Comparison of ENCODE assay signal across 9 cellular contexts in the genomic region with DNA sequence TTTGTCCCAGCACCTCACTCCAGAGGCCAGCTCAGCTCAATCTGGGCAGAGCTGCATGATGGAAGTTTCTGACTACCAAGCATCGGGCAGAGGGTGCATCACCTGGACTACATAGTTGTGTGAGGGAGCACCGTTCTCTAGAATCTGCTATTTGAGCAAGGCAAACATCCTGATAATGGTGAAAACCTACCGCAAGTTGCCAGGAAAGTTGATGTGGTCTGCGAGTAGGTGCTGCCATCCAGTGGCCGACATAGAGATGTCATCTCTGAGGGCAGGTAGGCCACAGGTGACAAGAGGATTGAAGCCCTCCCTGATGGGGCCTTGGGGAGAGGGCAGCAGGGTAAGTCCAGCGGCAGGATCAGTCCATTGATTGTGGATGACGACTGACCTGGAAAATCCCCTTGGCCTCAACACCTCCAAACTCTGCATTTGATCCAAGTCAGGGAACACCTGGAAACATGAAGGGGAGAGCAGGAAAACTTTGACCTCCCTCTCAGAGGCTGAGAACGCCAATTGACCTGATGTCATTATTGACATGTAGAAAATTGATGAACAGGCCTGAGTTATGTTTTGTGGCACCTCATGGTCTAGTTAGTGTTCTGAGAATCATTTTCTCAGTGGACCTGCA. TPM values are rescaled to one million over a fixed set of nuclear protein-coding genes. Genes with fewer than 3 reads are reported as not detected.
A peak's percentile ranks its signal among the peaks of the same experiment; 100 is the strongest.
DNase-seq lines count a peak whose midpoint lies in the region; ATAC-seq and TF ChIP-seq lines count a peak whose summit lies in the region.
"Had no signal": no experiment of that assay in that cellular context is flagged by ENCODE, and none has a peak within 500 bp of the region (broad histone marks: within the 10 kb centered on the region; RNA-seq: fewer than 3 reads in every experiment).

No MANE protein-coding gene starts in this region.

- no peaks in the 10 kb centered on the region for H3K4me1 Mint-ChIP-seq in Calu3 (ENCODE audit: low read depth, unreplicated experiment)

- no peaks in the 10 kb centered on the region for H3K36me3 Mint-ChIP-seq in Calu3 (ENCODE audit: insufficient read depth, unreplicated experiment)

- no TSS peak for BruUV-seq in Calu3 (replicated peaks; lab: Mats Ljungman, UMichigan)

- peak; percentile 82 for ATAC-seq in GM19035 (IDR thresholded peaks at IDR 0.05; ENCODE audit: unreplicated experiment)
- peak; percentile 72 for ATAC-seq in HG03342 (IDR thresholded peaks at IDR 0.05; ENCODE audit: unreplicated experiment)
- peak; percentile 61 for ATAC-seq in esophagus mucosa
- ATAC-seq in HG02588 (IDR thresholded peaks at IDR 0.05; ENCODE audit: unreplicated experiment), result no peak

- POLR2A ChIA-PET in RWPE1 (lab: Yijun Ruan, JAX; ENCODE audit: low non-redundant PET), result no interaction called here

- intact Hi-C loops in Calu3 (cut with micrococcal nuclease; ENCODE audit: unreplicated experiment), result loop anchor here (1.0 kb wide), 1 partner anchor 148 kb away; no protein-coding TSS in a partner anchor

- CTCF ChIA-PET in Calu3 (lab: Charles Lee), result no interaction called here
- CTCF ChIA-PET in RWPE1 (lab: Yijun Ruan, JAX), result interaction anchor here (0.6 to 0.9 kb wide), 3 partner anchors 147 to 1875 kb away, joined by 3 read pairs; no protein-coding TSS in a partner anchor

- H3K27ac Mint-ChIP-seq in Calu3 (ENCODE audit: unreplicated experiment), result no peak overlapping the region

- TF ChIP-seq CTCF in Calu3 (IDR thresholded peaks at IDR 0.05; ENCODE audit: unreplicated experiment), result peak; percentile 41
- peak; percentile 54 for TF ChIP-seq CTCF in RWPE1 (conservative IDR thresholded peaks at IDR 0.05; ENCODE audit: low read depth)

- peak; percentile 64 for DNase-seq in Calu3
- peak; percentile 64 for DNase-seq in RWPE1 (ENCODE audit: low spot score)
- DNase-seq in stimulated activated naive CD4-positive, alpha-beta T cell treated with Interleukin-2 at 50 U/mL for 16 hours (lab: John Stamatoyannopoulos, UW), result peak; percentile 11
- DNase-seq in substantia nigra (lab: John Stamatoyannopoulos, UW), result no peak
- DNase-seq: IMR-90 had no signal

- H3K9me3 Mint-ChIP-seq in Calu3 (ENCODE audit: low read depth, unreplicated experiment), result no peaks in the 10 kb centered on the region

- H3K27me3 Mint-ChIP-seq in Calu3 (ENCODE audit: unreplicated experiment), result peaks cover 11% of the 10 kb centered on the region

- H3K4me3 Mint-ChIP-seq in Calu3 (ENCODE audit: low read depth, unreplicated experiment), result no peak overlapping the region

- no peak overlapping the region for H3K27ac ChIP-seq in RWPE1
- no peak overlapping the region for H3K27ac ChIP-seq in substantia nigra (ENCODE audit: low read depth, low read length, poor library complexity, severe bottlenecking)

RNA-seq across cellular contexts. Expression of a gene that starts 3.9 kb away (rescaled TPM):
- total RNA-seq in Calu3 (2022) (not detected in 2 replicates), esophagus mucosa (0.24 TPM)
- total RNA-seq: IMR-90 had no signal

RNA-seq across cellular contexts. Expression of a gene that starts 34.1 kb away (rescaled TPM):
- total RNA-seq in Calu3 (2022), result not detected in 2 replicates
- 0.12 TPM for total RNA-seq in esophagus mucosa
- total RNA-seq: IMR-90 had no signal

Comparison
In these comparisons a context has a peak if more than half of its experiments do, and no peak if none do; other contexts are left out.
1. DNase-seq: peak in Calu3 (single experiment), RWPE1 (single experiment) and stimulated activated naive CD4-positive, alpha-beta T cell treated with Interleukin-2 at 50 U/mL for 16 hours (single experiment); none in substantia nigra (0 of 49).